Comparison of ENCODE assay signal across 14 cellular contexts in the genomic region with DNA sequence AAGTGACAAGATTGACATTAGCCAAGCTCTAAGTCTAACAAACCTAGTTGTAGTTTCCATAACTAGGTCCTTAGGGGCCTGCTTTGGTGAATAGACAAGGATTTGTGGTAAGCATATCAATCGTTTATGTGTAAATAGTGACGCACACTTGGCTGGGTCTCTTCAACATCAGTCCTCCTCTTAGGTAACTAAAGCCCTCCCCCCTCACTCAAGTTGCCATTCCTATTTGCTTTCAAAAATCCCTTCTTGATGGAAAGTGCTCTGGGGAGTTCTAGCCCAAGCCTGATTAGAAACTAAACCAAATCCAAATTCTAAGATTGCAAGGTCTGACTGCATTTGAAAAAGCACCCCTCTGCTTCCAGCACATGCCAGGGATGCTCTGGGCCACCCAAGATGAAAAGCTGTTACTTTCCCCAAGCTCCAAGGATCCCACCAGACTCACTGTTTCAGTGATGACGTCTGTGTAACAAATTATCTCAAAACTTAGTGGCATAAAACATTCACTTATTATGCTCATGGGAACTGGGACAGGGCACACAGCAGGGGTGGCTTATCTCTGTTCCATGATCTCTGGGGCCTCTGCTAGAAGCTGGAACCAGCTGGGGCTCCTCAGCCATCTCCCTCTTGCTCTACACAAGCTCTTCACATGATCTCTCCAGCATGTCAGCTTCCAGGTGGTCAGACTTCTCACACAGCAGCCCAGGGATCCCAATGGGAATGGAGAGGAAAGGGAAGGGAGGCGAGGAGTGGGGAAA.
DNase-seq lines count a peak whose midpoint lies in the region; ATAC-seq and TF ChIP-seq lines count a peak whose summit lies in the region.
"Had no signal": no experiment of that assay in that cellular context is flagged by ENCODE, and none has a peak within 500 bp of the region (broad histone marks: within the 10 kb centered on the region; RNA-seq: fewer than 3 reads in every experiment).

No MANE protein-coding gene starts in this region.

- peaks cover 81% of the 10 kb centered on the region for H3K4me1 Mint-ChIP-seq in glutamatergic neuron (ENCODE audit: low read depth, unreplicated experiment)
- H3K4me1 Mint-ChIP-seq: CD4-positive, CD25-positive, alpha-beta regulatory T cell had no signal

- peaks cover 5% of the 10 kb centered on the region; the same call in 1 of the 2 replicates for H3K4me1 ChIP-seq in BE2C
- H3K4me1 ChIP-seq: Caco-2 had no signal

- no peak for TF ChIP-seq POLR2A in GM18505 (IDR thresholded peaks at IDR 0.05; ENCODE audit: borderline replicate concordance, extremely low read depth, insufficient read depth, insufficient read length)

- ATAC-seq in GM18505 (IDR thresholded peaks at IDR 0.05; ENCODE audit: unreplicated experiment) (no peak), GM21528 (IDR thresholded peaks at IDR 0.05; ENCODE audit: low FRiP score, unreplicated experiment) (no peak)

- H3K36me3 Mint-ChIP-seq in glutamatergic neuron (ENCODE audit: unreplicated experiment), result no peaks in the 10 kb centered on the region
- H3K36me3 Mint-ChIP-seq: CD4-positive, CD25-positive, alpha-beta regulatory T cell had no signal

- no peaks in the 10 kb centered on the region for H3K9me3 ChIP-seq in BE2C
- H3K9me3 ChIP-seq: Caco-2 had no signal

- H3K9me3 Mint-ChIP-seq in glutamatergic neuron (ENCODE audit: unreplicated experiment), result peaks cover 11% of the 10 kb centered on the region

- H3K4me3 ChIP-seq in BE2C (ENCODE audit: low read depth, low read length), result no peak overlapping the region
- H3K4me3 ChIP-seq: GM23248 had no signal

- DNase-seq in BE2C, result peak; percentile 12
- peak; percentile 69 for DNase-seq in Daoy (ENCODE audit: low read depth)
- DNase-seq in OCI-M1 (lab: John Stamatoyannopoulos, UW), result peak; percentile 8
- DNase-seq in glutamatergic neuron, result no peak
- no peak for DNase-seq in stimulated activated CD4-positive, alpha-beta T cell treated with anti-CD3 and anti-CD28 coated beads, Interleukin-4, amount 100 ng/mL, for 24 hours
- DNase-seq: Caco-2; CD4-positive, CD25-positive, alpha-beta regulatory T cell; GM23248; KBM-7; NCI-H526 treated with DMSO at 0.1 percent for 48 hours; NK-92 treated with Interleukin-12 subunit alpha and Interleukin-12 subunit beta, amount 100 ng/mL, for 24 hours; SHP77 treated with DMSO at 0.1 percent for 48 hours had no signal

- peak overlapping the region; percentile 99 for H3K27ac Mint-ChIP-seq in glutamatergic neuron (ENCODE audit: unreplicated experiment)

- peaks cover 14% of the 10 kb centered on the region for H3K27me3 Mint-ChIP-seq in glutamatergic neuron (ENCODE audit: unreplicated experiment)

- no peaks in the 10 kb centered on the region for H3K36me3 ChIP-seq in BE2C

- H3K27me3 ChIP-seq in BE2C, result no peaks in the 10 kb centered on the region

- peak overlapping the region; percentile 36 for H3K4me3 Mint-ChIP-seq in glutamatergic neuron (ENCODE audit: unreplicated experiment)
- H3K4me3 Mint-ChIP-seq: CD4-positive, CD25-positive, alpha-beta regulatory T cell had no signal

- no peak for TF ChIP-seq CTCF in BE2C (IDR thresholded peaks at IDR 0.05; ENCODE audit: low read depth, low read length)
- TF ChIP-seq CTCF in glutamatergic neuron (IDR thresholded peaks at IDR 0.05; ENCODE audit: partially characterized antibody, unreplicated experiment), result no peak

Comparison
In these comparisons a context has a peak if more than half of its experiments do, and no peak if none do; other contexts are left out.
1. DNase-seq: peak in BE2C (single experiment), Daoy (single experiment) and OCI-M1 (single experiment); none in glutamatergic neuron (single experiment) and stimulated activated CD4-positive, alpha-beta T cell treated with anti-CD3 and anti-CD28 coated beads, Interleukin-4, amount 100 ng/mL, for 24 hours (single experiment).